Comparison of ENCODE assay signal across 27 cellular contexts in genomic region chr18:39168723-39169122, GRCh38.
"Had no signal": no experiment of that assay in that cellular context is flagged by ENCODE, and none has a peak within 500 bp of the region (broad histone marks: within the 10 kb centered on the region; RNA-seq: fewer than 3 reads in every experiment).

No MANE protein-coding gene starts in this region.

- H3K27me3 Mint-ChIP-seq: activated CD4-positive, alpha-beta memory T cell treated with anti-CD3 and anti-CD28 coated beads, Interleukin-2, amount 10 ng/mL, durations not matched to agents 7 days and 5 days; activated CD4-positive, alpha-beta T cell treated with anti-CD3 and anti-CD28 coated beads, Interleukin-2, amount 10 ng/mL, durations not matched to agents 7 days and 5 days; activated naive CD4-positive, alpha-beta T cell treated with anti-CD3 and anti-CD28 coated beads, Interleukin-2, amount 10 ng/mL, durations not matched to agents 7 days and 5 days; activated T-cell treated with anti-CD3 and anti-CD28 coated beads, Interleukin-2, amount 50 U/mL, for 24 hours had no signal

- H3K4me3 ChIP-seq: body of pancreas, colonic mucosa, esophagus squamous epithelium, gastroesophageal sphincter had no signal

- H3K4me1 ChIP-seq: body of pancreas, colonic mucosa, esophagus squamous epithelium, gastroesophageal sphincter had no signal

- FAIRE-seq: endometrium, endothelial cell of umbilical vein had no signal

- H3K9me3 ChIP-seq: body of pancreas, colonic mucosa, esophagus squamous epithelium, gastroesophageal sphincter had no signal

- ATAC-seq: activated naive CD4-positive, alpha-beta T cell treated with anti-CD3 and anti-CD28 coated beads, Interleukin-2, amount 50 U/mL, for 72 hours; activated T-cell treated with anti-CD3 and anti-CD28 coated beads, Interleukin-2, amount 50 U/mL, for 72 hours; body of pancreas; gastroesophageal sphincter had no signal

- H3K9me3 Mint-ChIP-seq: activated naive CD4-positive, alpha-beta T cell treated with anti-CD3 and anti-CD28 coated beads, Interleukin-2, amount 10 ng/mL, durations not matched to agents 7 days and 5 days had no signal

- H3K27ac Mint-ChIP-seq: activated CD4-positive, alpha-beta memory T cell treated with anti-CD3 and anti-CD28 coated beads, Interleukin-2, amount 10 ng/mL, durations not matched to agents 7 days and 5 days; activated CD4-positive, alpha-beta T cell treated with anti-CD3 and anti-CD28 coated beads, Interleukin-2, amount 10 ng/mL, durations not matched to agents 7 days and 5 days; activated naive CD4-positive, alpha-beta T cell treated with anti-CD3 and anti-CD28 coated beads, Interleukin-2, amount 10 ng/mL, durations not matched to agents 7 days and 5 days; activated naive CD4-positive, alpha-beta T cell treated with anti-CD3 and anti-CD28 coated beads, Interleukin-2, amount 50 U/mL, for 72 hours; activated T-cell treated with anti-CD3 and anti-CD28 coated beads, Interleukin-2, amount 50 U/mL, for 24 hours; activated T-cell treated with anti-CD3 and anti-CD28 coated beads, Interleukin-2, amount 50 U/mL, for 72 hours had no signal

- H3K4me1 Mint-ChIP-seq: activated CD4-positive, alpha-beta memory T cell treated with anti-CD3 and anti-CD28 coated beads, Interleukin-2, amount 10 ng/mL, durations not matched to agents 7 days and 5 days; activated CD4-positive, alpha-beta T cell treated with anti-CD3 and anti-CD28 coated beads, Interleukin-2, amount 10 ng/mL, durations not matched to agents 7 days and 5 days; activated naive CD4-positive, alpha-beta T cell treated with anti-CD3 and anti-CD28 coated beads, Interleukin-2, amount 10 ng/mL, durations not matched to agents 7 days and 5 days had no signal

- H3K27me3 ChIP-seq: body of pancreas, colonic mucosa, esophagus squamous epithelium, gastroesophageal sphincter had no signal

- H3K4me3 Mint-ChIP-seq: activated CD4-positive, alpha-beta memory T cell treated with anti-CD3 and anti-CD28 coated beads, Interleukin-2, amount 10 ng/mL, durations not matched to agents 7 days and 5 days; activated CD4-positive, alpha-beta T cell treated with anti-CD3 and anti-CD28 coated beads, Interleukin-2, amount 10 ng/mL, durations not matched to agents 7 days and 5 days; activated naive CD4-positive, alpha-beta T cell treated with anti-CD3 and anti-CD28 coated beads, Interleukin-2, amount 10 ng/mL, durations not matched to agents 7 days and 5 days; activated T-cell treated with anti-CD3 and anti-CD28 coated beads, Interleukin-2, amount 50 U/mL, for 24 hours; activated T-cell treated with anti-CD3 and anti-CD28 coated beads, Interleukin-2, amount 50 U/mL, for 72 hours had no signal

- H3K36me3 Mint-ChIP-seq: activated naive CD4-positive, alpha-beta T cell treated with anti-CD3 and anti-CD28 coated beads, Interleukin-2, amount 10 ng/mL, durations not matched to agents 7 days and 5 days; activated naive CD4-positive, alpha-beta T cell treated with anti-CD3 and anti-CD28 coated beads, Interleukin-2, amount 50 U/mL, for 72 hours had no signal

- H3K36me3 ChIP-seq: colonic mucosa, esophagus squamous epithelium, gastroesophageal sphincter had no signal

- DNase-seq: activated CD4-positive, alpha-beta memory T cell treated with anti-CD3 and anti-CD28 coated beads, Interleukin-2, amount 10 ng/mL, durations not matched to agents 7 days and 5 days; activated CD4-positive, alpha-beta T cell treated with anti-CD3 and anti-CD28 coated beads for 1 hour; activated CD4-positive, alpha-beta T cell treated with anti-CD3 and anti-CD28 coated beads for 4 hours; activated CD4-positive, alpha-beta T cell treated with anti-CD3 and anti-CD28 coated beads, Interleukin-2, amount 10 ng/mL, durations not matched to agents 7 days and 5 days; activated CD4-positive, alpha-beta T cell treated with anti-CD3 and anti-CD28 coated beads, Interleukin-2, amount 50 U/mL, for 4 hours; activated CD8-positive, alpha-beta memory T cell treated with anti-CD3 and anti-CD28 coated beads, Interleukin-2, amount 50 U/mL, for 48 hours; activated gamma-delta T cell; activated naive CD4-positive, alpha-beta T cell; activated naive CD4-positive, alpha-beta T cell treated with anti-CD3 and anti-CD28 coated beads, Interleukin-2, amount 10 ng/mL, durations not matched to agents 7 days and 5 days; activated T-cell treated with anti-CD3 and anti-CD28 coated beads for 4 hours; activated T-cell treated with anti-CD3 and anti-CD28 coated beads, Interleukin-2, amount 50 U/mL, for 24 hours; activated T-cell treated with anti-CD3 and anti-CD28 coated beads, Interleukin-2, amount 50 U/mL, for 72 hours; amniotic stem cell; aorta; body of pancreas; central memory CD4-positive, alpha-beta T cell; cerebellar nuclear complex; colonic mucosa; effector CD8-positive, alpha-beta T cell; esophagus squamous epithelium; foreskin melanocyte; T-helper 2 cell had no signal

- H3K27ac ChIP-seq: body of pancreas, colonic mucosa, epithelial cell of prostate, esophagus squamous epithelium, gastroesophageal sphincter had no signal
